In genomic region chr7:150966002-150966401, GRCh38 we compare ENCODE assay signal across 12 cellular contexts. TPM values are rescaled to one million over a fixed set of nuclear protein-coding genes. Genes with fewer than 3 reads are reported as not detected.
DNase-seq lines count a peak whose midpoint lies in the region; ATAC-seq and TF ChIP-seq lines count a peak whose summit lies in the region.
"Had no signal": no experiment of that assay in that cellular context is flagged by ENCODE, and none has a peak within 500 bp of the region (broad histone marks: within the 10 kb centered on the region; RNA-seq: fewer than 3 reads in every experiment).

No MANE protein-coding gene starts in this region.

- TF ChIP-seq CTCF in AG04450 (IDR thresholded peaks at IDR 0.05; ENCODE audit: low read depth, low read length) (0 out of 2 replicates have a peak, but pooled peaks have one; percentile 12), HFFc6 (IDR thresholded peaks at IDR 0.05) (peak; percentile 55), brain (conservative IDR thresholded peaks at IDR 0.05) (peak; percentile 41 to 55)

- H3K4me3 ChIP-seq in AG04450 (ENCODE audit: low read depth, low read length) = no peak overlapping the region
- H3K4me3 ChIP-seq: coronary artery had no signal

- peaks cover 52% of the 10 kb centered on the region for H3K27me3 ChIP-seq in AG04450 (ENCODE audit: control insufficient read depth, insufficient read depth, low read length)

- H3K27ac ChIP-seq in AG04450 (ENCODE audit: low read depth, low read length) = no peak overlapping the region
- H3K27ac ChIP-seq: coronary artery had no signal

- H3K9me3 Mint-ChIP-seq in HFFc6 (no peaks in the 10 kb centered on the region), brain (no peaks in the 10 kb centered on the region)

- DNase-seq in AG04450 (ENCODE audit: low read depth, low spot score) = no peak
- no peak for DNase-seq in HFFc6
- DNase-seq in iPS-NIHi7 (ENCODE audit: extremely low spot score) = peak; percentile 65
- DNase-seq in activated CD4-positive, alpha-beta T cell treated with anti-CD3 and anti-CD28 coated beads for 1 hour = no peak
- DNase-seq in activated gamma-delta T cell (lab: John Stamatoyannopoulos, UW) = no peak
- DNase-seq in stimulated activated naive CD4-positive, alpha-beta T cell (lab: John Stamatoyannopoulos, UW) = no peak
- DNase-seq: activated gamma-delta T cell treated with Interleukin-2 at 50 U/mL for 16 hours; CD4-positive, CD25-positive, alpha-beta regulatory T cell; NCI-H1436 treated with DMSO at 0.1 percent for 48 hours had no signal

- POLR2A ChIA-PET in AG04450 (lab: Yijun Ruan, JAX) = interaction anchor here (0.9 kb wide), 1 partner anchor 44 kb away, joined by 3 read pairs; no protein-coding TSS in a partner anchor

- CTCF ChIA-PET in AG04450 (lab: Charles Lee) = interaction anchor here (0.6 to 2.4 kb wide), 5 partner anchors 20 to 151 kb away, joined by 3 to 13 read pairs (median 5); no protein-coding TSS in a partner anchor

- no peak overlapping the region for H3K4me3 Mint-ChIP-seq in HFFc6
- H3K4me3 Mint-ChIP-seq in brain = no peak overlapping the region
- H3K4me3 Mint-ChIP-seq: CD4-positive, CD25-positive, alpha-beta regulatory T cell had no signal

- ATAC-seq in GM21529 (IDR thresholded peaks at IDR 0.05; ENCODE audit: unreplicated experiment) = no peak

- H3K4me1 Mint-ChIP-seq in HFFc6 (ENCODE audit: low read depth) = peaks cover 10% of the 10 kb centered on the region
- peaks cover 88% of the 10 kb centered on the region for H3K4me1 Mint-ChIP-seq in brain

- H3K27ac Mint-ChIP-seq in HFFc6 = no peak overlapping the region
- H3K27ac Mint-ChIP-seq in brain = no peak overlapping the region
- H3K27ac Mint-ChIP-seq: CD4-positive, CD25-positive, alpha-beta regulatory T cell had no signal

- no peaks in the 10 kb centered on the region; the same call in 1 of the 2 replicates for H3K9me3 ChIP-seq in AG04450 (ENCODE audit: control insufficient read depth, insufficient read depth, low read length)

- no peaks in the 10 kb centered on the region for H3K36me3 Mint-ChIP-seq in HFFc6 (ENCODE audit: low read depth)
- H3K36me3 Mint-ChIP-seq in brain = peaks cover 12% of the 10 kb centered on the region
- H3K36me3 Mint-ChIP-seq: CD4-positive, CD25-positive, alpha-beta regulatory T cell had no signal

- H3K27me3 Mint-ChIP-seq in HFFc6 (ENCODE audit: insufficient read depth) = peaks cover 45% of the 10 kb centered on the region
- H3K27me3 Mint-ChIP-seq in brain = no peaks in the 10 kb centered on the region

RNA-seq across cellular contexts. Expression of gene KCNH2, which starts 12.1 kb away (rescaled TPM):
- polyA plus RNA-seq in AG04450 (2011; rRNA removed) = 1.3 and 2.0 TPM in 2 replicates
- polyA minus RNA-seq in AG04450 (2011; rRNA and poly(A)+ RNA removed) = 1.6 and 1.7 TPM in 2 replicates
- total RNA-seq in HFFc6 (2021; fragmentation: NEBNext Ultra II Directional; extraction: Animal tissue kit (Norgen Biotek cat#: 25700)) = not detected
- polyA plus RNA-seq in brain (ENCODE audit: insufficient read depth, low read depth, low replicate concordance) = 49.2 TPM

RNA-seq across cellular contexts. Expression of gene NOS3, which starts 24.8 kb away (rescaled TPM):
- polyA plus RNA-seq in AG04450 (2011; rRNA removed) (0.60 and 1.5 TPM in 2 replicates), brain (ENCODE audit: insufficient read depth, low read depth, low replicate concordance) (4.2 TPM)
- polyA minus RNA-seq in AG04450 (2011; rRNA and poly(A)+ RNA removed) = 0.17 and 0.32 TPM in 2 replicates
- 1 to 10 TPM in 4 of 6 experiments, under 1 TPM in 2; 0.55 to 3.0 (median 2.0) TPM for total RNA-seq in HFFc6 (2021; fragmentation: NEBNext Ultra II Directional; extraction: Animal tissue kit (Norgen Biotek cat#: 25700))

RNA-seq across cellular contexts. Expression of gene ATG9B, which starts 58.3 kb away (rescaled TPM):
- 0.02 and 0.06 TPM in 2 replicates for polyA plus RNA-seq in AG04450 (2011; rRNA removed)
- polyA minus RNA-seq in AG04450 (2011; rRNA and poly(A)+ RNA removed) = not detected in 2 replicates
- total RNA-seq in HFFc6 (2021; fragmentation: NEBNext Ultra II Directional; extraction: Animal tissue kit (Norgen Biotek cat#: 25700)) = under 1 TPM; 0.11 to 0.94 (median 0.18) TPM
- 0.24 TPM for polyA plus RNA-seq in brain (ENCODE audit: insufficient read depth, low read depth, low replicate concordance)

Comparison
In these comparisons a context has a peak if more than half of its experiments do, and no peak if none do; other contexts are left out.
1. RNA of gene KCNH2, which starts 12.1 kb away (polyA plus RNA-seq): 49.2 TPM in brain (single experiment); 1.3 to 2.0 TPM in AG04450; every median in the first group is over 10 times any median in the second.
2. Peak in every context shown above with its lines, with median percentiles within 50 percentile points of each other: CTCF ChIP-seq.